26 cellular contexts compared by ENCODE assay signal in genomic region chr2:48450256-48450655, GRCh38. TPM values are rescaled to one million over a fixed set of nuclear protein-coding genes. Genes with fewer than 3 reads are reported as not detected.
DNase-seq lines count a peak whose midpoint lies in the region; ATAC-seq and TF ChIP-seq lines count a peak whose summit lies in the region.
"Had no signal": no experiment of that assay in that cellular context is flagged by ENCODE, and none has a peak within 500 bp of the region (broad histone marks: within the 10 kb centered on the region; RNA-seq: fewer than 3 reads in every experiment).

No MANE protein-coding gene starts in this region.

- no peaks in the 10 kb centered on the region for H3K27me3 ChIP-seq in right cardiac atrium (ENCODE audit: control insufficient read depth, insufficient read depth)
- no peaks in the 10 kb centered on the region for H3K27me3 ChIP-seq in dorsolateral prefrontal cortex
- no peaks in the 10 kb centered on the region for H3K27me3 ChIP-seq in endodermal cell (ENCODE audit: control insufficient read depth, insufficient read depth, low read length, poor library complexity, severe bottlenecking)
- H3K27me3 ChIP-seq: foreskin keratinocyte, spleen, tibial nerve had no signal

- H3K36me3 Mint-ChIP-seq in endodermal cell (ENCODE audit: low read depth), result peaks cover 27% of the 10 kb centered on the region

- H3K4me1 ChIP-seq in right cardiac atrium (ENCODE audit: control insufficient read depth, insufficient read depth, low read length) (no peaks in the 10 kb centered on the region), urinary bladder (ENCODE audit: insufficient read depth) (no peaks in the 10 kb centered on the region), endodermal cell (ENCODE audit: control insufficient read depth, insufficient read depth, low read length) (peaks cover 10% of the 10 kb centered on the region)

- peak; percentile 14 for DNase-seq in NCI-H82 (lab: John Stamatoyannopoulos, UW)
- DNase-seq in NCI-H82 treated with DMSO at 0.1 percent for 48 hours (lab: John Stamatoyannopoulos, UW; ENCODE audit: unreplicated experiment), result no peak
- no peak for DNase-seq in left cardiac atrium
- DNase-seq in right cardiac atrium, result no peak
- DNase-seq in dorsolateral prefrontal cortex, result no peak
- no peak for DNase-seq in islet precursor cell
- DNase-seq in endodermal cell, result no peak
- DNase-seq: activated CD8-positive, alpha-beta memory T cell treated with anti-CD3 and anti-CD28 coated beads, Interleukin-2, amount 50 U/mL, for 48 hours; cerebellar nuclear complex; DMS53; effector CD4-positive, alpha-beta T cell; erythroblast; foreskin keratinocyte; hippocampal formation; KBM-7; NCI-H2171 treated with DMSO at 0.1 percent for 48 hours; NCI-H524 treated with DMSO at 0.1 percent for 48 hours; nucleus accumbens; spleen; stimulated activated CD4-positive, alpha-beta T cell treated with anti-CD3 and anti-CD28 coated beads, Interleukin-4, amount 100 ng/mL, for 4 hours; stimulated activated naive CD8-positive, alpha-beta T cell treated with anti-CD3 and anti-CD28 coated beads, Interleukin-15, Interleukin-2, amounts not matched to agents 100 U/mL and 50 U/mL, for 24 hours; T1000 had no signal

- H3K4me3 ChIP-seq in right cardiac atrium (ENCODE audit: low read length), result no peak overlapping the region
- H3K4me3 ChIP-seq in dorsolateral prefrontal cortex, result no peak overlapping the region
- H3K4me3 ChIP-seq in urinary bladder (ENCODE audit: low read depth, low read length), result no peak overlapping the region
- H3K4me3 ChIP-seq in endodermal cell (ENCODE audit: low read length), result no peak overlapping the region
- H3K4me3 ChIP-seq: spleen, tibial nerve had no signal

- H3K27ac ChIP-seq in right cardiac atrium (ENCODE audit: low read length) (no peak overlapping the region), dorsolateral prefrontal cortex (peak overlapping the region in 47 of 59 donors; percentile 2 to 98 (median 68)), urinary bladder (ENCODE audit: low read depth) (peak overlapping the region; percentile 10), endodermal cell (ENCODE audit: low read depth, low read length) (no peak overlapping the region)
- H3K27ac ChIP-seq: 22Rv1, foreskin keratinocyte had no signal

- H3K4me1 Mint-ChIP-seq in endodermal cell, result peaks cover 30% of the 10 kb centered on the region

- no peaks in the 10 kb centered on the region for H3K9me3 ChIP-seq in right cardiac atrium (ENCODE audit: control insufficient read depth, low read length)
- no peaks in the 10 kb centered on the region for H3K9me3 ChIP-seq in endodermal cell (ENCODE audit: control insufficient read depth, low read length)
- H3K9me3 ChIP-seq: spleen, tibial nerve had no signal

- intact Hi-C loops in left cardiac atrium (cut with DNase I) (no loop called here), right cardiac atrium (cut with DNase I) (no loop called here), dorsolateral prefrontal cortex (cut with DNase I) (no loop called here)

- no peaks in the 10 kb centered on the region for H3K27me3 Mint-ChIP-seq in endodermal cell (ENCODE audit: insufficient read depth)

- 68% methylated on average over 2 of the region's 2 CpGs for WGBS in right cardiac atrium
- WGBS in urinary bladder, result 87% methylated on average over 2 of the region's 2 CpGs
- 83 to 88% methylated on average over 1 to 2 of the region's 2 CpGs for WGBS in endodermal cell (ENCODE audit: insufficient coverage in 1 of 2, insufficient read length in 1 of 2), 2 experiments

- TF ChIP-seq CTCF in dorsolateral prefrontal cortex (IDR thresholded peaks at IDR 0.05 in 54 of 56, conservative IDR thresholded peaks at IDR 0.05 in 2 of 56; ENCODE audit: low read depth in 1 of 56, partially characterized antibody in 56 of 56), result no peak
- TF ChIP-seq CTCF in endodermal cell (conservative IDR thresholded peaks at IDR 0.05), result no peak

- no peak overlapping the region for H3K27ac Mint-ChIP-seq in endodermal cell

- H3K9ac ChIP-seq in endodermal cell (ENCODE audit: extremely low read depth, low read length, poor library complexity, severe bottlenecking), result no peak overlapping the region

- no peaks in the 10 kb centered on the region for H3K9me3 Mint-ChIP-seq in endodermal cell

- H3K4me3 Mint-ChIP-seq in endodermal cell, result no peak overlapping the region

- ATAC-seq in left cardiac atrium, result peak; percentile 43 to 50
- no peak for ATAC-seq in right cardiac atrium
- ATAC-seq: activated CD4-positive, CD25-positive, alpha-beta regulatory T cell treated with anti-CD3 and anti-CD28 coated beads, Interleukin-2, amount 50 U/mL, for 24 hours; foreskin keratinocyte; stimulated activated naive CD8-positive, alpha-beta T cell treated with anti-CD3 and anti-CD28 coated beads, Interleukin-15, Interleukin-2, amounts not matched to agents 100 U/mL and 50 U/mL, for 24 hours had no signal

- H3K36me3 ChIP-seq in urinary bladder (ENCODE audit: insufficient read depth) (peaks cover 2% of the 10 kb centered on the region), endodermal cell (ENCODE audit: control insufficient read depth, insufficient read depth, low read length) (peaks cover 39% of the 10 kb centered on the region)

RNA-seq across cellular contexts. Expression of gene PPP1R21, which starts 9.7 kb away (rescaled TPM):
- 10 to 100 TPM; 11.5 to 17.1 TPM for total RNA-seq in left cardiac atrium
- total RNA-seq in right cardiac atrium, result 10 to 100 TPM; 12.3 to 17.0 (median 16.0) TPM
- 19.6 TPM for polyA plus RNA-seq in right cardiac atrium
- total RNA-seq in dorsolateral prefrontal cortex, result 10 to 100 TPM; 38.9 to 78.2 (median 60.3) TPM
- 57.0 TPM for total RNA-seq in urinary bladder
- 23.8 TPM for polyA plus RNA-seq in urinary bladder
- 10 to 100 TPM; 26.1 to 39.0 TPM for total RNA-seq in endodermal cell
- 18.9 TPM for polyA plus RNA-seq in endodermal cell (2013, experiment 1 of 2)
- 19.3 TPM for polyA plus RNA-seq in endodermal cell (2013, experiment 2 of 2)

Comparison
In these comparisons a context has a peak if more than half of its experiments do, and no peak if none do; other contexts are left out.
1. ATAC-seq: peak in left cardiac atrium (2 of 2); none in right cardiac atrium (0 of 2).
2. H3K27ac ChIP-seq: peak in dorsolateral prefrontal cortex (47 of 59) and urinary bladder (single experiment); none in right cardiac atrium (single experiment) and endodermal cell (single experiment).